Comparison of ENCODE assay signal across 16 cellular contexts in genomic region chr4:41022116-41022515, GRCh38.
DNase-seq lines count a peak whose midpoint lies in the region; ATAC-seq and TF ChIP-seq lines count a peak whose summit lies in the region.
"Had no signal": no experiment of that assay in that cellular context is flagged by ENCODE, and none has a peak within 500 bp of the region (broad histone marks: within the 10 kb centered on the region; RNA-seq: fewer than 3 reads in every experiment).

No MANE protein-coding gene starts in this region.

- H3K4me1 Mint-ChIP-seq in natural killer cell, result no peaks in the 10 kb centered on the region
- H3K4me1 Mint-ChIP-seq: B cell had no signal

- peaks cover 13 to 15% of the 10 kb centered on the region in 2 donors for H3K9me3 Mint-ChIP-seq in natural killer cell

- H3K27ac Mint-ChIP-seq in natural killer cell, result no peak overlapping the region
- H3K27ac Mint-ChIP-seq: B cell had no signal

- peak; percentile 27 for DNase-seq in GM03348 (ENCODE audit: low spot score)
- peak; percentile 16 for DNase-seq in astrocyte of the hippocampus (ENCODE audit: low read depth, low spot score)
- DNase-seq in fibroblast of gingiva (ENCODE audit: low read depth), result peak; percentile 16
- peak; percentile 14 for DNase-seq in non-pigmented ciliary epithelial cell (ENCODE audit: low read depth)
- DNase-seq in HUDEP-2 (lab: John Stamatoyannopoulos, UW; ENCODE audit: unreplicated experiment in 76 of 76), result no peak
- DNase-seq in natural killer cell, result no peak
- no peak for DNase-seq in cerebellar nuclear complex (lab: John Stamatoyannopoulos, UW)
- DNase-seq: DND-41, GDM1, NCI-H1105 treated with DMSO at 0.1 percent for 48 hours, NCI-H187 treated with DMSO at 0.1 percent for 48 hours, NCI-H2227 treated with DMSO at 0.1 percent for 48 hours, NCI-H510A treated with DMSO at 0.1 percent for 48 hours, NCI-H774, PC-3 had no signal

- H3K4me3 Mint-ChIP-seq in natural killer cell, result no peak overlapping the region
- H3K4me3 Mint-ChIP-seq: B cell had no signal

- no peaks in the 10 kb centered on the region for H3K27me3 Mint-ChIP-seq in natural killer cell (ENCODE audit: low read depth in 2 of 2)
- H3K27me3 Mint-ChIP-seq: B cell had no signal

- H3K36me3 Mint-ChIP-seq in natural killer cell, result peaks cover 17% of the 10 kb centered on the region

- TF ChIP-seq CTCF in natural killer cell (IDR thresholded peaks at IDR 0.05), result no peak

- intact Hi-C loops in natural killer cell (cut with micrococcal nuclease), result no loop called here

- no peak for ATAC-seq in natural killer cell
- ATAC-seq: PC-3 had no signal

Comparison
In these comparisons a context has a peak if more than half of its experiments do, and no peak if none do; other contexts are left out.
1. DNase-seq: peak in GM03348 (single experiment), astrocyte of the hippocampus (single experiment), fibroblast of gingiva (single experiment) and non-pigmented ciliary epithelial cell (single experiment); none in HUDEP-2 (0 of 76), natural killer cell (single experiment) and cerebellar nuclear complex (0 of 2).